In the genomic region with DNA sequence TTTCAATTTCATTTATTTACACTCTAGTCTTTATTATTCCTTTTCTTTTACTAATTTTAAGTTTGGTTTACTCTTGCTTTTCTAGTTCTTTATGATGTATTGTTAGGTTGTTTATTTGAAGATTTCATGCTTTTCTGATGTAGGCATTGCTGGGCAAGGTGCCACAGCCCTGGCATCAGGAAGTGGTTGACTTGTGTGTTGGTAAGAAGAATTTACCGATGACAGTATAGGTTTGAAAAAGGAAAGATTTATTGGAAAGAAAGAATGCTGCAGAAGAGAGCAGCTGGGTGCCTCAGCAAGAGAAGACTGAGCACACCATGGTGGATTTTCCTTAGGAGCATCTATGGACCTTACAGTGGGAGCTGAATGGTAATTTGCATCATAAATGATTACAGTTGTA, we compare ENCODE assay signal across 22 cellular contexts.
A peak's percentile ranks its signal among the peaks of the same experiment; 100 is the strongest.
DNase-seq lines count a peak whose midpoint lies in the region; ATAC-seq and TF ChIP-seq lines count a peak whose summit lies in the region.
"Had no signal": no experiment of that assay in that cellular context is flagged by ENCODE, and none has a peak within 500 bp of the region (broad histone marks: within the 10 kb centered on the region; RNA-seq: fewer than 3 reads in every experiment).

No MANE protein-coding gene starts in this region.

- CTCF ChIA-PET in activated naive CD4-positive, alpha-beta T cell treated with anti-CD3 and anti-CD28 coated beads, Interleukin-2, amount 10 ng/mL, durations not matched to agents 7 days and 5 days (lab: Charles Lee), result no interaction called here
- CTCF ChIA-PET in naive thymus-derived CD4-positive, alpha-beta T cell (lab: Charles Lee), result no interaction called here

- no peak for TF ChIP-seq CTCF in right atrium auricular region (IDR thresholded peaks at IDR 0.05)

- peak; percentile 31 for DNase-seq in activated naive CD4-positive, alpha-beta T cell treated with anti-CD3 and anti-CD28 coated beads, Interleukin-2, amount 10 ng/mL, durations not matched to agents 7 days and 5 days
- no peak for DNase-seq in activated naive CD4-positive, alpha-beta T cell treated with Interleukin-2 at 50 U/mL for 16 hours
- DNase-seq in MG63 (peak; percentile 13), right atrium auricular region (ENCODE audit: low spot score) (no peak), GM19240 (ENCODE audit: insufficient read length, low spot score) (no peak)
- no peak for DNase-seq in activated T-helper 1 cell treated with anti-CD3 and anti-CD28 coated beads, Interleukin-12 subunit alpha, Interleukin-12 subunit beta, Interleukin-2, Interleukin-4 antibody, amounts not matched to agents 30 ng/mL and 10 ng/mL and 1 ng/mL, durations not matched to agents 14 hours and 24 hours and 36 hours (ENCODE audit: low spot score)
- DNase-seq in naive thymus-derived CD4-positive, alpha-beta T cell, result peak in 7 of 9 donors; percentile 33 to 70 (median 58)
- DNase-seq: adrenal gland; brain microvascular endothelial cell; colonic mucosa; DMS53; kidney; lower lobe of right lung; NCI-H187; NCI-H526 treated with DMSO at 0.1 percent for 48 hours; stimulated activated CD4-positive, alpha-beta T cell treated with anti-CD3 and anti-CD28 coated beads, Interleukin-1b, Interleukin-23, amount 100 ng/mL, for 48 hours; stimulated activated naive B cell treated with anti-CD40 and anti-IgM and Interleukin-4, amounts not matched to agents 10 μg/mL and 1 μg/mL and 100 μg/mL, for 72 hours; T-helper 9 cell; tibial artery had no signal

- H3K4me1 ChIP-seq in naive thymus-derived CD4-positive, alpha-beta T cell (ENCODE audit: control insufficient read depth in 2 of 2, insufficient read depth in 2 of 2, low read length in 2 of 2), result peaks cover 0 to 16% of the 10 kb centered on the region in 2 donors
- H3K4me1 ChIP-seq in right atrium auricular region, result no peaks in the 10 kb centered on the region
- H3K4me1 ChIP-seq: adrenal gland, colonic mucosa, lower lobe of right lung, tibial artery had no signal

- H3K4me3 Mint-ChIP-seq in activated naive CD4-positive, alpha-beta T cell treated with anti-CD3 and anti-CD28 coated beads, Interleukin-2, amount 10 ng/mL, durations not matched to agents 7 days and 5 days, result peak overlapping the region; percentile 68
- H3K4me3 Mint-ChIP-seq in activated T-helper 1 cell treated with anti-CD3 and anti-CD28 coated beads, Interleukin-12 subunit alpha, Interleukin-12 subunit beta, Interleukin-2, Interleukin-4 antibody, amounts not matched to agents 30 ng/mL and 10 ng/mL and 1 ng/mL, durations not matched to agents 14 hours and 24 hours and 36 hours, result peak overlapping the region; percentile 40
- H3K4me3 Mint-ChIP-seq in naive thymus-derived CD4-positive, alpha-beta T cell, result peak overlapping the region; percentile 72 to 89 (median 82)
- H3K4me3 Mint-ChIP-seq: stimulated activated naive B cell treated with anti-CD40 and anti-IgM and Interleukin-4, amounts not matched to agents 10 μg/mL and 1 μg/mL and 100 μg/mL, for 72 hours; WTC11 had no signal

- H3K4me3 ChIP-seq in MG63, result no peak overlapping the region
- H3K4me3 ChIP-seq in naive thymus-derived CD4-positive, alpha-beta T cell (ENCODE audit: low read length), result peak overlapping the region; percentile 38
- no peak overlapping the region for H3K4me3 ChIP-seq in right atrium auricular region
- H3K4me3 ChIP-seq: adrenal gland, colonic mucosa, lower lobe of right lung, tibial artery had no signal

- H3K36me3 ChIP-seq in MG63, result no peaks in the 10 kb centered on the region
- no peaks in the 10 kb centered on the region for H3K36me3 ChIP-seq in naive thymus-derived CD4-positive, alpha-beta T cell (ENCODE audit: control insufficient read depth in 2 of 3, insufficient read depth in 3 of 3, low read length in 3 of 3)
- H3K36me3 ChIP-seq in right atrium auricular region, result no peaks in the 10 kb centered on the region
- H3K36me3 ChIP-seq: adrenal gland, brain microvascular endothelial cell, colonic mucosa, lower lobe of right lung, tibial artery had no signal

- peaks cover 64% of the 10 kb centered on the region for H3K4me1 Mint-ChIP-seq in activated naive CD4-positive, alpha-beta T cell treated with anti-CD3 and anti-CD28 coated beads, Interleukin-2, amount 10 ng/mL, durations not matched to agents 7 days and 5 days
- peaks cover 38% of the 10 kb centered on the region for H3K4me1 Mint-ChIP-seq in activated T-helper 1 cell treated with anti-CD3 and anti-CD28 coated beads, Interleukin-12 subunit alpha, Interleukin-12 subunit beta, Interleukin-2, Interleukin-4 antibody, amounts not matched to agents 30 ng/mL and 10 ng/mL and 1 ng/mL, durations not matched to agents 14 hours and 24 hours and 36 hours (ENCODE audit: low read depth)
- H3K4me1 Mint-ChIP-seq in naive thymus-derived CD4-positive, alpha-beta T cell, result peaks cover 18 to 67% (median 52%) of the 10 kb centered on the region in 7 donors
- H3K4me1 Mint-ChIP-seq: stimulated activated naive B cell treated with anti-CD40 and anti-IgM and Interleukin-4, amounts not matched to agents 10 μg/mL and 1 μg/mL and 100 μg/mL, for 72 hours had no signal

- H3K36me3 Mint-ChIP-seq in activated naive CD4-positive, alpha-beta T cell treated with anti-CD3 and anti-CD28 coated beads, Interleukin-2, amount 10 ng/mL, durations not matched to agents 7 days and 5 days, result peaks cover 42% of the 10 kb centered on the region
- peaks cover 11% of the 10 kb centered on the region for H3K36me3 Mint-ChIP-seq in activated T-helper 1 cell treated with anti-CD3 and anti-CD28 coated beads, Interleukin-12 subunit alpha, Interleukin-12 subunit beta, Interleukin-2, Interleukin-4 antibody, amounts not matched to agents 30 ng/mL and 10 ng/mL and 1 ng/mL, durations not matched to agents 14 hours and 24 hours and 36 hours (ENCODE audit: low read depth)
- peaks cover 0 to 36% (median 0%) of the 10 kb centered on the region in 5 donors for H3K36me3 Mint-ChIP-seq in naive thymus-derived CD4-positive, alpha-beta T cell
- H3K36me3 Mint-ChIP-seq: stimulated activated naive B cell treated with anti-CD40 and anti-IgM and Interleukin-4, amounts not matched to agents 10 μg/mL and 1 μg/mL and 100 μg/mL, for 72 hours; WTC11 had no signal

- H3K27ac Mint-ChIP-seq in activated naive CD4-positive, alpha-beta T cell treated with anti-CD3 and anti-CD28 coated beads, Interleukin-2, amount 10 ng/mL, durations not matched to agents 7 days and 5 days, result peak overlapping the region; percentile 92
- H3K27ac Mint-ChIP-seq in activated T-helper 1 cell treated with anti-CD3 and anti-CD28 coated beads, Interleukin-12 subunit alpha, Interleukin-12 subunit beta, Interleukin-2, Interleukin-4 antibody, amounts not matched to agents 30 ng/mL and 10 ng/mL and 1 ng/mL, durations not matched to agents 14 hours and 24 hours and 36 hours, result peak overlapping the region; percentile 88
- peak overlapping the region; percentile 11 to 95 (median 85) for H3K27ac Mint-ChIP-seq in naive thymus-derived CD4-positive, alpha-beta T cell
- H3K27ac Mint-ChIP-seq: progenitor cell of endocrine pancreas; stimulated activated naive B cell treated with anti-CD40 and anti-IgM and Interleukin-4, amounts not matched to agents 10 μg/mL and 1 μg/mL and 100 μg/mL, for 72 hours; WTC11 had no signal

- no peaks in the 10 kb centered on the region for H3K27me3 ChIP-seq in MG63
- no peaks in the 10 kb centered on the region for H3K27me3 ChIP-seq in naive thymus-derived CD4-positive, alpha-beta T cell (ENCODE audit: control insufficient read depth in 2 of 2, insufficient read depth in 2 of 2, low read length in 2 of 2)
- H3K27me3 ChIP-seq in right atrium auricular region, result no peaks in the 10 kb centered on the region
- H3K27me3 ChIP-seq: adrenal gland, brain microvascular endothelial cell, colonic mucosa, tibial artery had no signal

- POLR2A ChIA-PET in naive thymus-derived CD4-positive, alpha-beta T cell (lab: Charles Lee), result no interaction called here

- peak overlapping the region; percentile 55 for H3K27ac ChIP-seq in naive thymus-derived CD4-positive, alpha-beta T cell (ENCODE audit: low read depth, low read length)
- H3K27ac ChIP-seq in right atrium auricular region, result no peak overlapping the region
- H3K27ac ChIP-seq: adrenal gland, brain microvascular endothelial cell, colonic mucosa, lower lobe of right lung, tibial artery had no signal

- peaks cover 23% of the 10 kb centered on the region for H3K9me3 Mint-ChIP-seq in activated naive CD4-positive, alpha-beta T cell treated with anti-CD3 and anti-CD28 coated beads, Interleukin-2, amount 10 ng/mL, durations not matched to agents 7 days and 5 days
- peaks cover 4% of the 10 kb centered on the region for H3K9me3 Mint-ChIP-seq in activated T-helper 1 cell treated with anti-CD3 and anti-CD28 coated beads, Interleukin-12 subunit alpha, Interleukin-12 subunit beta, Interleukin-2, Interleukin-4 antibody, amounts not matched to agents 30 ng/mL and 10 ng/mL and 1 ng/mL, durations not matched to agents 14 hours and 24 hours and 36 hours
- H3K9me3 Mint-ChIP-seq in naive thymus-derived CD4-positive, alpha-beta T cell, result peaks cover 0 to 13% (median under 1%) of the 10 kb centered on the region in 11 donors
- H3K9me3 Mint-ChIP-seq: stimulated activated naive B cell treated with anti-CD40 and anti-IgM and Interleukin-4, amounts not matched to agents 10 μg/mL and 1 μg/mL and 100 μg/mL, for 72 hours; WTC11 had no signal

- intact Hi-C loops in activated T-helper 1 cell treated with anti-CD3 and anti-CD28 coated beads, Interleukin-12 subunit alpha, Interleukin-12 subunit beta, Interleukin-2, Interleukin-4 antibody, amounts not matched to agents 30 ng/mL and 10 ng/mL and 1 ng/mL, durations not matched to agents 14 hours and 24 hours and 36 hours (cut with micrococcal nuclease), result no loop called here
- intact Hi-C loops in naive thymus-derived CD4-positive, alpha-beta T cell (cut with micrococcal nuclease), result loop anchor here in 1 of 2 donors (1.0 to 5.0 kb wide), 2 partner anchors 180 to 342 kb away; a partner anchor contains a TSS

- no peaks in the 10 kb centered on the region for H3K9me3 ChIP-seq in MG63
- H3K9me3 ChIP-seq in naive thymus-derived CD4-positive, alpha-beta T cell (ENCODE audit: control insufficient read depth in 2 of 3, low read length in 3 of 3), result no peaks in the 10 kb centered on the region
- H3K9me3 ChIP-seq in right atrium auricular region, result no peaks in the 10 kb centered on the region
- H3K9me3 ChIP-seq: adrenal gland, colonic mucosa, lower lobe of right lung had no signal

- ATAC-seq in naive thymus-derived CD4-positive, alpha-beta T cell, result peak; percentile 66
- ATAC-seq in GM19395 (IDR thresholded peaks at IDR 0.05; ENCODE audit: unreplicated experiment), result no peak
- ATAC-seq: lower lobe of right lung; stimulated activated naive B cell treated with anti-CD40 and anti-IgM and Interleukin-4, amounts not matched to agents 10 μg/mL and 1 μg/mL and 100 μg/mL, for 72 hours; WTC11 had no signal

- no peaks in the 10 kb centered on the region for H3K27me3 Mint-ChIP-seq in activated naive CD4-positive, alpha-beta T cell treated with anti-CD3 and anti-CD28 coated beads, Interleukin-2, amount 10 ng/mL, durations not matched to agents 7 days and 5 days
- no peaks in the 10 kb centered on the region for H3K27me3 Mint-ChIP-seq in activated T-helper 1 cell treated with anti-CD3 and anti-CD28 coated beads, Interleukin-12 subunit alpha, Interleukin-12 subunit beta, Interleukin-2, Interleukin-4 antibody, amounts not matched to agents 30 ng/mL and 10 ng/mL and 1 ng/mL, durations not matched to agents 14 hours and 24 hours and 36 hours (ENCODE audit: insufficient read depth)
- H3K27me3 Mint-ChIP-seq in naive thymus-derived CD4-positive, alpha-beta T cell, result no peaks in the 10 kb centered on the region
- H3K27me3 Mint-ChIP-seq: progenitor cell of endocrine pancreas; stimulated activated naive B cell treated with anti-CD40 and anti-IgM and Interleukin-4, amounts not matched to agents 10 μg/mL and 1 μg/mL and 100 μg/mL, for 72 hours had no signal

Comparison
In these comparisons a context has a peak if more than half of its experiments do, and no peak if none do; other contexts are left out.
1. DNase-seq: peak in activated naive CD4-positive, alpha-beta T cell treated with anti-CD3 and anti-CD28 coated beads, Interleukin-2, amount 10 ng/mL, durations not matched to agents 7 days and 5 days (single experiment), MG63 (single experiment) and naive thymus-derived CD4-positive, alpha-beta T cell (7 of 9); none in activated naive CD4-positive, alpha-beta T cell treated with Interleukin-2 at 50 U/mL for 16 hours (single experiment), activated T-helper 1 cell treated with anti-CD3 and anti-CD28 coated beads, Interleukin-12 subunit alpha, Interleukin-12 subunit beta, Interleukin-2, Interleukin-4 antibody, amounts not matched to agents 30 ng/mL and 10 ng/mL and 1 ng/mL, durations not matched to agents 14 hours and 24 hours and 36 hours (single experiment), right atrium auricular region (single experiment) and GM19240 (single experiment).
2. Peak in every context shown above with its lines, with median percentiles within 50 percentile points of each other: H3K27ac Mint-ChIP-seq and H3K4me3 Mint-ChIP-seq.